ENCODE assay signal across 10 cellular contexts in the genomic region with DNA sequence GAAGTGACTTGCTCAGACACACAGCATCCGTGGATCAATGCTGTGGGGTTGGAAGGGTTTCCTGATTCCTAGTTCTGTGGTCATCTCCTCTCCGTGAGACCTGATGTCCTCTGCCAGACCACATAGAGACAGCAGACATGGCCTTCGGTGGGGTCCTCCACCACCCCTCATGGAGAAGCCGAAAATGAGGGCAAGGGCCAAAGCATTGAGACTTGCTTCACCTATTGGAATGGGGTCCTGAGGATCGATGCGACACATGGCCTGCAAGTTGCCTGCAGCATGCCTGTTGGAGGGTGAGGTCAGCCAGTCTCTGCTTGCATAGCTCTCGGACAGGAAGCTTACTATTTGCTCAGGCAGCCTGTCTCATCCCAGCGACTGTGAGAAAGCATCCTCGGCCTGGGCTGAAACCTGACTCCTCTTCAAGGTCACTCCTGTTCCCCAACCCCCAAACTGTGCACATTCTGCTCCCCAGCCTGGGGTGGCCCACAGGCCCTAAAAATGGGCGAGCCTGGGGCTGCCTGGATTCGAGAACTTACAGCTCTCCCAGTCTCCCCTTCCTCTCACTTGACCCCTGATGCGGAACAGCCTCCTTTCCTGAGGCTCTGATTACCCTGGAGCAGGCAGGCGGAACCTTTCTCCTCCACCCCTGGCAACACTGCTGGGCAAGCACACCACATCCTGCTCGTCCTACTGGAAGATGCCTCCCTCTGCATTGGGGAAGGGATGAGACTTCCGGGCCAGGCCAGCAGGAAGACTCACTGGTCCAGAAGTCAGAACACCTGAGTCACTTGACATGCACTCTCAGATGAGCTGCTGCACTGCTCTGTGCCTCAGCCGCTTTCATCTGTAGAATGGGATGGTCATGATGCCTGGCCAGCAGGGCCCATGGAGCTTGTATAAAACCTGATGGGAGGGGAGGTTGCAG.
DNase-seq lines count a peak whose midpoint lies in the region; ATAC-seq and TF ChIP-seq lines count a peak whose summit lies in the region.
"Had no signal": no experiment of that assay in that cellular context is flagged by ENCODE, and none has a peak within 500 bp of the region (broad histone marks: within the 10 kb centered on the region; RNA-seq: fewer than 3 reads in every experiment).

No MANE protein-coding gene starts in this region.

- TF ChIP-seq POLR2A in Peyer's patch (IDR thresholded peaks at IDR 0.05) = no peak

- ATAC-seq in GM21528 (IDR thresholded peaks at IDR 0.05; ENCODE audit: low FRiP score, unreplicated experiment) = no peak

- H3K27me3 Mint-ChIP-seq in type B pancreatic cell = peaks cover 2% of the 10 kb centered on the region

- no peaks in the 10 kb centered on the region for H3K36me3 Mint-ChIP-seq in type B pancreatic cell

- no peaks in the 10 kb centered on the region for H3K27me3 ChIP-seq in Peyer's patch
- H3K27me3 ChIP-seq: adrenal gland had no signal

- no peaks in the 10 kb centered on the region for H3K9me3 ChIP-seq in Peyer's patch
- H3K9me3 ChIP-seq: adrenal gland had no signal

- H3K4me1 ChIP-seq in Peyer's patch = peaks cover 0 to 4% (median 0%) of the 10 kb centered on the region in 4 donors

- peak; percentile 47 for DNase-seq in activated CD8-positive, alpha-beta memory T cell treated with anti-CD3 and anti-CD28 coated beads, Interleukin-2, amount 50 U/mL, for 48 hours
- DNase-seq in activated CD8-positive, alpha-beta memory T cell treated with anti-CD3 and anti-CD28 coated beads, Interleukin-2, amount 50 U/mL, for 4 hours = no peak
- DNase-seq in Peyer's patch = peak in 2 of 3 donors; percentile 24 to 41
- DNase-seq in fibroblast of mammary gland (ENCODE audit: low read depth) = peak; percentile 54
- no peak for DNase-seq in type B pancreatic cell (ENCODE audit: extremely low spot score, unreplicated experiment)
- no peak for DNase-seq in HUDEP-2 (lab: John Stamatoyannopoulos, UW; ENCODE audit: unreplicated experiment in 76 of 76)
- DNase-seq in LoVo (ENCODE audit: low spot score) = no peak

- H3K9me3 Mint-ChIP-seq in type B pancreatic cell = no peaks in the 10 kb centered on the region

- H3K27ac ChIP-seq in Peyer's patch = no peak overlapping the region
- H3K27ac ChIP-seq: adrenal gland, C4-2B had no signal

- H3K36me3 ChIP-seq in Peyer's patch = no peaks in the 10 kb centered on the region
- H3K36me3 ChIP-seq: adrenal gland had no signal

- H3K4me3 ChIP-seq in Peyer's patch (no peak overlapping the region), fibroblast of mammary gland (ENCODE audit: control insufficient read depth, low read depth, low read length) (no peak overlapping the region)
- H3K4me3 ChIP-seq: adrenal gland had no signal

- no peak for TF ChIP-seq CTCF in Peyer's patch (IDR thresholded peaks at IDR 0.05)
- TF ChIP-seq CTCF in fibroblast of mammary gland (conservative IDR thresholded peaks at IDR 0.05; ENCODE audit: control insufficient read depth, insufficient read depth, low read depth, low read length) = no peak
- no peak for TF ChIP-seq CTCF in type B pancreatic cell (conservative IDR thresholded peaks at IDR 0.05)

- no peak overlapping the region for H3K4me3 Mint-ChIP-seq in type B pancreatic cell

- peaks cover 36% of the 10 kb centered on the region for H3K4me1 Mint-ChIP-seq in type B pancreatic cell (ENCODE audit: unreplicated experiment)

- H3K27ac Mint-ChIP-seq in type B pancreatic cell = peak overlapping the region; percentile 67

Comparison
In these comparisons a context has a peak if more than half of its experiments do, and no peak if none do; other contexts are left out.
1. DNase-seq: peak in activated CD8-positive, alpha-beta memory T cell treated with anti-CD3 and anti-CD28 coated beads, Interleukin-2, amount 50 U/mL, for 48 hours (single experiment), Peyer's patch (2 of 3) and fibroblast of mammary gland (single experiment); none in activated CD8-positive, alpha-beta memory T cell treated with anti-CD3 and anti-CD28 coated beads, Interleukin-2, amount 50 U/mL, for 4 hours (single experiment), type B pancreatic cell (single experiment), HUDEP-2 (0 of 76) and LoVo (single experiment).